Comparison of ENCODE assay signal across 28 cellular contexts in the genomic region with DNA sequence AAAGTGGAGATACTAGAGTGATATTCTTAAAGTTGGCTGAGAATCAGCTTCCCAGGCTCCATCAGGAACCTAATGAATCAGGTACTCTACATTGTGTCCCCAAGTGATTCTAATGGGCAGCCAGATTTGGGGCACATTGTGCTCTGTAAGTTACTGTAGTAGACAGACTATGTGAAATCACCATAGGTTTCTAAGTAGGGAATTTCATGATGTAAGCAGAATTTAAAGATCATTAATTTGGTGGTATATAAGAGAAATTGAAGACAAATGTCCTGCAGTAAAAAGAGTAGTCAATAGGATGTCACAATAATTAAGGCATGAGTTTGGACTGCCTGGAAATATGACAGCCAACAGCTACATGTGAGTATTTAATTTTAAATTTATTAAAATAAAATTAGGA.
"Had no signal": no experiment of that assay in that cellular context is flagged by ENCODE, and none has a peak within 500 bp of the region (broad histone marks: within the 10 kb centered on the region; RNA-seq: fewer than 3 reads in every experiment).

No MANE protein-coding gene starts in this region.

- FAIRE-seq: colon, endometrium, endothelial cell of umbilical vein, frontal cortex had no signal

- H3K9me3 ChIP-seq: colonic mucosa, esophagus muscularis mucosa, esophagus squamous epithelium, gastrocnemius medialis had no signal

- ATAC-seq: effector memory CD8-positive, alpha-beta T cell; esophagus mucosa; foreskin keratinocyte; gastrocnemius medialis; gastroesophageal sphincter; heart left ventricle; heart right ventricle had no signal

- H3K36me3 ChIP-seq: colonic mucosa, esophagus muscularis mucosa, esophagus squamous epithelium, gastrocnemius medialis, gastroesophageal sphincter, heart left ventricle, heart right ventricle had no signal

- H3K4me1 ChIP-seq: colonic mucosa, esophagus muscularis mucosa, esophagus squamous epithelium, foreskin keratinocyte, gastrocnemius medialis, gastroesophageal sphincter, heart left ventricle, heart right ventricle had no signal

- H3K4me3 ChIP-seq: colonic mucosa, coronary artery, dorsolateral prefrontal cortex, esophagus muscularis mucosa, esophagus squamous epithelium, gastrocnemius medialis, gastroesophageal sphincter, heart left ventricle, heart right ventricle had no signal

- H3K27me3 ChIP-seq: colonic mucosa, esophagus muscularis mucosa, esophagus squamous epithelium, foreskin keratinocyte, gastrocnemius medialis, gastroesophageal sphincter, heart left ventricle, heart right ventricle had no signal

- H3K27ac ChIP-seq: colonic mucosa, coronary artery, dorsolateral prefrontal cortex, epithelial cell of prostate, esophagus muscularis mucosa, esophagus squamous epithelium, foreskin keratinocyte, gastrocnemius medialis, gastroesophageal sphincter, heart left ventricle, heart right ventricle had no signal

- DNase-seq: colonic mucosa; cortex of kidney; dermis blood vessel endothelial cell; dorsolateral prefrontal cortex; effector CD4-positive, alpha-beta T cell; effector CD8-positive, alpha-beta T cell; effector memory CD4-positive, alpha-beta T cell; effector memory CD8-positive, alpha-beta T cell; endodermal cell; erythroblast; esophagus squamous epithelium; foreskin fibroblast; foreskin keratinocyte; foreskin melanocyte; gastrocnemius medialis; glutamatergic neuron; head of caudate nucleus; heart left ventricle; heart right ventricle had no signal
